8 cellular contexts compared by ENCODE assay signal in the genomic region with DNA sequence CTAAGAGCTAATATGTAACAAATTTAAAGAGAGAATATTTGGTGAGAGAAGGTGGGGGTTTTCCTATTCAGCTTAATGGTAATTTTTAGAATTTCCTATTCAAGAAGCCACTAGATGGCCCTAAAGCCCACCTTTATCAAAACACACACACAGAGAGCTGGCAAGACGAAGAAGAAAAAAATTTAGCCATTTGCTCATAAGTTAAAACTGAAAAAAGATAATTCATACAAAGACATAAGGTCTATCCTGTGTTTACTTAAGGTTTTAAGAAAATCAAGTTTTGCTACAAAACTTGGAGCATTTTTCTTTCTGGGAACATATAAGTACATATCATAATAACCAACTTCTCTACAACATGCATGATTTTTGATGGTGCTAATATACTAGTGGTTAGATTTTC. TPM values are rescaled to one million over a fixed set of nuclear protein-coding genes. Genes with fewer than 3 reads are reported as not detected.
A peak's percentile ranks its signal among the peaks of the same experiment; 100 is the strongest.
DNase-seq lines count a peak whose midpoint lies in the region; ATAC-seq and TF ChIP-seq lines count a peak whose summit lies in the region.

No MANE protein-coding gene starts in this region.

- H2BK120ac ChIP-seq in neuronal stem cell (ENCODE audit: low read depth, low read length), result no peak overlapping the region

- POLR2A ChIA-PET in GM10248 (lab: Yijun Ruan, JAX), result no interaction called here

- H3K18ac ChIP-seq in neuronal stem cell (ENCODE audit: low read length), result no peak overlapping the region

- H3K79me1 ChIP-seq in neuronal stem cell (ENCODE audit: low read depth, low read length), result no peaks in the 10 kb centered on the region

- H2BK12ac ChIP-seq in neuronal stem cell (ENCODE audit: low read length), result no peak overlapping the region

- no peak overlapping the region for H2AFZ ChIP-seq in neuronal stem cell (ENCODE audit: low read length)

- H4K8ac ChIP-seq in neuronal stem cell (ENCODE audit: low read depth, low read length), result no peak overlapping the region

- no peak overlapping the region for H2BK5ac ChIP-seq in neuronal stem cell (ENCODE audit: low read length)

- no peak overlapping the region for H3K27ac ChIP-seq in neuronal stem cell (replicated peaks; ENCODE audit: low read length)

- no peak overlapping the region for H3K23ac ChIP-seq in neuronal stem cell (ENCODE audit: low read depth, low read length, poor library complexity)

- peak; percentile 84 for DNase-seq in ACHN
- DNase-seq in GM10248 (ENCODE audit: extremely low spot score), result peak; percentile 10
- peak; percentile 28 for DNase-seq in NCI-H2029 (lab: John Stamatoyannopoulos, UW)
- DNase-seq in amniotic epithelial cell (ENCODE audit: low read depth), result peak; percentile 78
- peak; percentile 7 for DNase-seq in hepatic stellate cell (ENCODE audit: low spot score)
- DNase-seq in stimulated activated effector memory CD8-positive, alpha-beta T cell treated with anti-CD3 and anti-CD28 coated beads, Interleukin-12 subunit alpha, Interleukin-12 subunit beta, amount 100 ng/mL, for 72 hours (ENCODE audit: low spot score in 2 of 2), result no peak
- DNase-seq in neuronal stem cell (ENCODE audit: low spot score), result no peak
- DNase-seq in MG63, result no peak

- H3K36me3 Mint-ChIP-seq in stimulated activated effector memory CD8-positive, alpha-beta T cell treated with anti-CD3 and anti-CD28 coated beads, Interleukin-12 subunit alpha, Interleukin-12 subunit beta, amount 100 ng/mL, for 72 hours, result no peaks in the 10 kb centered on the region

- CTCF ChIA-PET in GM10248 (lab: Yijun Ruan, JAX), result interaction anchor here (0.9 to 6.8 kb wide), 21 partner anchors 12 to 708 kb away, joined by 3 to 54 read pairs (median 4); no protein-coding TSS in a partner anchor

- no CpG with 5 or more reads among the region's 1 CpG for WGBS in neuronal stem cell (ENCODE audit: extremely low coverage in 2 of 2, insufficient read length in 2 of 2, insufficient replicate concordance in 1 of 2), 2 donors

- in situ Hi-C loops in ACHN (cut with HindIII; ENCODE audit: low pct_ligation_motif_present, low pct_unique_long_range_greater_than_20kb, low sequenced_read_pairs), result loop anchor here (25.0 kb wide), 1 partner anchor 655 kb away; no protein-coding TSS in a partner anchor

- H3K4ac ChIP-seq in neuronal stem cell (ENCODE audit: low read length), result no peak overlapping the region

- no peak overlapping the region for H3K4me3 ChIP-seq in neuronal stem cell (ENCODE audit: low read length in 2 of 2)
- no peak overlapping the region for H3K4me3 ChIP-seq in MG63

- peaks cover 9% of the 10 kb centered on the region for H3K4me1 Mint-ChIP-seq in stimulated activated effector memory CD8-positive, alpha-beta T cell treated with anti-CD3 and anti-CD28 coated beads, Interleukin-12 subunit alpha, Interleukin-12 subunit beta, amount 100 ng/mL, for 72 hours

- no peaks in the 10 kb centered on the region for H3K9me3 ChIP-seq in neuronal stem cell (replicated peaks in 1 of 2; ENCODE audit: control insufficient read depth in 2 of 2, insufficient read depth in 1 of 2, low read depth in 1 of 2, low read length in 2 of 2)
- no peaks in the 10 kb centered on the region for H3K9me3 ChIP-seq in MG63

- TF ChIP-seq CTCF in GM10248 (IDR thresholded peaks at IDR 0.05; ENCODE audit: control extremely low read depth, extremely low read depth, low read depth, missing control alignments), result peak; percentile 30

- no peak overlapping the region for H3K4me3 Mint-ChIP-seq in stimulated activated effector memory CD8-positive, alpha-beta T cell treated with anti-CD3 and anti-CD28 coated beads, Interleukin-12 subunit alpha, Interleukin-12 subunit beta, amount 100 ng/mL, for 72 hours

- peaks cover 0 to 3% of the 10 kb centered on the region in 2 donors for H3K4me1 ChIP-seq in neuronal stem cell (ENCODE audit: control insufficient read depth in 2 of 2, insufficient read depth in 1 of 2, low read depth in 1 of 2, low read length in 2 of 2)

- no peak overlapping the region for H3K9ac ChIP-seq in neuronal stem cell (ENCODE audit: low read depth, low read length, poor library complexity)

- no peak overlapping the region for H2BK15ac ChIP-seq in neuronal stem cell (ENCODE audit: low read length)

- no peak overlapping the region for H2AK5ac ChIP-seq in neuronal stem cell (ENCODE audit: low read depth, low read length)

- H3K14ac ChIP-seq in neuronal stem cell (ENCODE audit: low read length), result no peak overlapping the region

- peak; percentile 65 for ATAC-seq in stimulated activated effector memory CD8-positive, alpha-beta T cell treated with anti-CD3 and anti-CD28 coated beads, Interleukin-12 subunit alpha, Interleukin-12 subunit beta, amount 100 ng/mL, for 72 hours

- no peak overlapping the region for H3K27ac Mint-ChIP-seq in stimulated activated effector memory CD8-positive, alpha-beta T cell treated with anti-CD3 and anti-CD28 coated beads, Interleukin-12 subunit alpha, Interleukin-12 subunit beta, amount 100 ng/mL, for 72 hours

- H3K27me3 ChIP-seq in neuronal stem cell (ENCODE audit: control insufficient read depth in 3 of 3, insufficient read depth in 3 of 3, low read depth in 1 of 3, low read length in 3 of 3) (no peaks in the 10 kb centered on the region), MG63 (no peaks in the 10 kb centered on the region)

- H3K4me2 ChIP-seq in neuronal stem cell (ENCODE audit: insufficient read depth, low read length, poor library complexity, severe bottlenecking), result no peak overlapping the region

- H3K36me3 ChIP-seq in neuronal stem cell (replicated peaks in 1 of 2; ENCODE audit: control insufficient read depth in 2 of 2, insufficient read depth in 2 of 2, low read length in 2 of 2) (no peaks in the 10 kb centered on the region), MG63 (no peaks in the 10 kb centered on the region)

- H4K91ac ChIP-seq in neuronal stem cell (ENCODE audit: low read depth, low read length, poor library complexity), result no peak overlapping the region

- no peaks in the 10 kb centered on the region for H3K9me3 Mint-ChIP-seq in stimulated activated effector memory CD8-positive, alpha-beta T cell treated with anti-CD3 and anti-CD28 coated beads, Interleukin-12 subunit alpha, Interleukin-12 subunit beta, amount 100 ng/mL, for 72 hours

RNA-seq across cellular contexts. Expression of gene PCED1B, which starts 46.8 kb away (rescaled TPM):
- polyA plus RNA-seq in neuronal stem cell (2013, experiment 1 of 2), result 0.54 TPM
- polyA plus RNA-seq in neuronal stem cell (2013, experiment 2 of 2), result 0.65 TPM
- total RNA-seq in MG63 (2014; rRNA removed; shearing (Covaris generic); ENCODE audit: low replicate concordance), result not detected in 2 replicates

RNA-seq across cellular contexts. Expression of gene AMIGO2, which starts 47.1 kb away (rescaled TPM):
- polyA plus RNA-seq in neuronal stem cell (2013, experiment 1 of 2), result 2.4 TPM
- 2.3 TPM for polyA plus RNA-seq in neuronal stem cell (2013, experiment 2 of 2)
- 6.3 and 10.5 TPM in 2 replicates for total RNA-seq in MG63 (2014; rRNA removed; shearing (Covaris generic); ENCODE audit: low replicate concordance)

Comparison
In these comparisons a context has a peak if more than half of its experiments do, and no peak if none do; other contexts are left out.
1. DNase-seq: peak in ACHN (single experiment), GM10248 (single experiment), NCI-H2029 (single experiment), amniotic epithelial cell (single experiment) and hepatic stellate cell (single experiment); none in stimulated activated effector memory CD8-positive, alpha-beta T cell treated with anti-CD3 and anti-CD28 coated beads, Interleukin-12 subunit alpha, Interleukin-12 subunit beta, amount 100 ng/mL, for 72 hours (0 of 2), neuronal stem cell (single experiment) and MG63 (single experiment).